In the genomic region with DNA sequence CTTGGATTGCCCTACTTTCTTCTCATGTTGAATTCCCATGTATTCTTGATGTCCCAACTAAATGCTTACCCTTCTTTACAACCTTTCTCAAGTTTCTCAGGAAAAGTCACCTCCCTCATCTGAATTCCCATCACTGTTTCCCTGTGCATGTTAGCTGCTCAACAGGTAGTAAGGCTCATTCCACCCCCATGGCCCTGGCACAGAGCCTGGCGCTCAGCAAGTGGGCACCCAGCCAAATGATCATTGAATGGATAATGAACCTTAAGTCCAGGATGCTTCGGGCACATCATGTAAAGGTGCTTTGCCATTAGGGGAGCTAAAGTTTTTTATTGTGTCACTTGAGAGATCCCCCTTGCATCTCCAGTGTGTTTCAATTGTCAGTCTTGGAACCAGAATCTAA, we compare ENCODE assay signal across 23 cellular contexts.
DNase-seq lines count a peak whose midpoint lies in the region; FAIRE-seq and TF ChIP-seq lines count a peak whose summit lies in the region.
"Had no signal": no experiment of that assay in that cellular context is flagged by ENCODE, and none has a peak within 500 bp of the region (broad histone marks: within the 10 kb centered on the region; RNA-seq: fewer than 3 reads in every experiment).

No MANE protein-coding gene starts in this region.

- H3K27ac Mint-ChIP-seq in activated naive CD8-positive, alpha-beta T cell treated with anti-CD3 and anti-CD28 coated beads for 36 hours: no peak overlapping the region
- H3K27ac Mint-ChIP-seq: activated CD4-positive, alpha-beta T cell treated with anti-CD3 and anti-CD28 coated beads, Interleukin-2, amount 10 ng/mL, durations not matched to agents 24 days and 14 days; activated CD8-positive, alpha-beta memory T cell treated with anti-CD3 and anti-CD28 coated beads, Interleukin-2, amount 10 ng/mL, durations not matched to agents 7 days and 5 days; activated naive CD4-positive, alpha-beta T cell treated with anti-CD3 and anti-CD28 coated beads, Interleukin-2, amount 50 U/mL, for 72 hours; activated T-helper 1 cell treated with anti-CD3 and anti-CD28 coated beads, Interleukin-12 subunit alpha, Interleukin-12 subunit beta, Interleukin-2, Interleukin-4 antibody, amounts not matched to agents 30 ng/mL and 10 ng/mL and 1 ng/mL, durations not matched to agents 14 hours and 24 hours and 36 hours; CD8-positive, alpha-beta T cell; stimulated activated naive B cell treated with anti-CD40 and anti-IgM and Interleukin-4, amounts not matched to agents 10 μg/mL and 1 μg/mL and 100 μg/mL, for 72 hours had no signal

- no peaks in the 10 kb centered on the region for H3K27me3 Mint-ChIP-seq in activated naive CD8-positive, alpha-beta T cell treated with anti-CD3 and anti-CD28 coated beads for 36 hours
- H3K27me3 Mint-ChIP-seq: activated CD4-positive, alpha-beta T cell treated with anti-CD3 and anti-CD28 coated beads, Interleukin-2, amount 10 ng/mL, durations not matched to agents 24 days and 14 days; activated CD8-positive, alpha-beta memory T cell treated with anti-CD3 and anti-CD28 coated beads, Interleukin-2, amount 10 ng/mL, durations not matched to agents 7 days and 5 days; stimulated activated naive B cell treated with anti-CD40 and anti-IgM and Interleukin-4, amounts not matched to agents 10 μg/mL and 1 μg/mL and 100 μg/mL, for 72 hours had no signal

- no peaks in the 10 kb centered on the region for H3K27me3 ChIP-seq in breast epithelium
- H3K27me3 ChIP-seq: neutrophil had no signal

- DNase-seq in DMS 273 (lab: John Stamatoyannopoulos, UW; ENCODE audit: unreplicated experiment) (peak; percentile 14), DMS 273 treated with DMSO at 0.1 percent for 48 hours (lab: John Stamatoyannopoulos, UW) (no peak), NCI-H2029 treated with DMSO at 0.1 percent for 48 hours (lab: John Stamatoyannopoulos, UW) (peak; percentile 11), breast epithelium (ENCODE audit: low spot score in 2 of 2) (peak; percentile 23 to 81), mucosa of gallbladder (ENCODE audit: low spot score) (peak; percentile 51), urothelium cell line (ENCODE audit: low spot score) (no peak)
- no peak for DNase-seq in effector CD8-positive, alpha-beta T cell (lab: John Stamatoyannopoulos, UW)
- no peak for DNase-seq in activated naive CD8-positive, alpha-beta T cell treated with anti-CD3 and anti-CD28 coated beads for 36 hours
- DNase-seq: activated CD4-positive, alpha-beta T cell treated with anti-CD3 and anti-CD28 coated beads, Interleukin-2, amount 10 ng/mL, durations not matched to agents 24 days and 14 days; activated CD8-positive, alpha-beta memory T cell treated with anti-CD3 and anti-CD28 coated beads, Interleukin-2, amount 10 ng/mL, durations not matched to agents 7 days and 5 days; CD8-positive, alpha-beta T cell; hippocampal formation; Karpas-422; stimulated activated naive B cell treated with anti-CD40 and anti-IgM and Interleukin-4, amounts not matched to agents 10 μg/mL and 1 μg/mL and 100 μg/mL, for 72 hours had no signal

- H3K4me1 Mint-ChIP-seq in activated naive CD8-positive, alpha-beta T cell treated with anti-CD3 and anti-CD28 coated beads for 36 hours: no peaks in the 10 kb centered on the region
- H3K4me1 Mint-ChIP-seq: activated CD4-positive, alpha-beta T cell treated with anti-CD3 and anti-CD28 coated beads, Interleukin-2, amount 10 ng/mL, durations not matched to agents 24 days and 14 days; activated CD8-positive, alpha-beta memory T cell treated with anti-CD3 and anti-CD28 coated beads, Interleukin-2, amount 10 ng/mL, durations not matched to agents 7 days and 5 days; stimulated activated naive B cell treated with anti-CD40 and anti-IgM and Interleukin-4, amounts not matched to agents 10 μg/mL and 1 μg/mL and 100 μg/mL, for 72 hours had no signal

- H3K9me3 Mint-ChIP-seq in activated naive CD8-positive, alpha-beta T cell treated with anti-CD3 and anti-CD28 coated beads for 36 hours: no peaks in the 10 kb centered on the region
- H3K9me3 Mint-ChIP-seq: activated CD4-positive, alpha-beta T cell treated with anti-CD3 and anti-CD28 coated beads, Interleukin-2, amount 10 ng/mL, durations not matched to agents 24 days and 14 days; activated naive CD4-positive, alpha-beta T cell treated with anti-CD3 and anti-CD28 coated beads, Interleukin-2, amount 50 U/mL, for 72 hours; activated T-helper 1 cell treated with anti-CD3 and anti-CD28 coated beads, Interleukin-12 subunit alpha, Interleukin-12 subunit beta, Interleukin-2, Interleukin-4 antibody, amounts not matched to agents 30 ng/mL and 10 ng/mL and 1 ng/mL, durations not matched to agents 14 hours and 24 hours and 36 hours; CD8-positive, alpha-beta T cell; stimulated activated naive B cell treated with anti-CD40 and anti-IgM and Interleukin-4, amounts not matched to agents 10 μg/mL and 1 μg/mL and 100 μg/mL, for 72 hours had no signal

- TF ChIP-seq CTCF in breast epithelium (IDR thresholded peaks at IDR 0.05): no peak

- H3K4me3 ChIP-seq in breast epithelium: no peak overlapping the region
- H3K4me3 ChIP-seq: lung, smooth muscle cell had no signal

- H3K27ac ChIP-seq in breast epithelium: no peak overlapping the region
- H3K27ac ChIP-seq: 22Rv1, neutrophil had no signal

- TF ChIP-seq POLR2A in breast epithelium (IDR thresholded peaks at IDR 0.05): no peak

- peaks cover 14% of the 10 kb centered on the region for H3K36me3 Mint-ChIP-seq in activated naive CD8-positive, alpha-beta T cell treated with anti-CD3 and anti-CD28 coated beads for 36 hours
- H3K36me3 Mint-ChIP-seq: activated naive CD4-positive, alpha-beta T cell treated with anti-CD3 and anti-CD28 coated beads, Interleukin-2, amount 50 U/mL, for 72 hours; stimulated activated naive B cell treated with anti-CD40 and anti-IgM and Interleukin-4, amounts not matched to agents 10 μg/mL and 1 μg/mL and 100 μg/mL, for 72 hours had no signal

- no peaks in the 10 kb centered on the region for H3K9me3 ChIP-seq in breast epithelium
- H3K9me3 ChIP-seq: neutrophil had no signal

- no peak overlapping the region for H3K4me3 Mint-ChIP-seq in activated naive CD8-positive, alpha-beta T cell treated with anti-CD3 and anti-CD28 coated beads for 36 hours
- H3K4me3 Mint-ChIP-seq: activated CD4-positive, alpha-beta T cell treated with anti-CD3 and anti-CD28 coated beads, Interleukin-2, amount 10 ng/mL, durations not matched to agents 24 days and 14 days; activated CD8-positive, alpha-beta memory T cell treated with anti-CD3 and anti-CD28 coated beads, Interleukin-2, amount 10 ng/mL, durations not matched to agents 7 days and 5 days; activated T-helper 1 cell treated with anti-CD3 and anti-CD28 coated beads, Interleukin-12 subunit alpha, Interleukin-12 subunit beta, Interleukin-2, Interleukin-4 antibody, amounts not matched to agents 30 ng/mL and 10 ng/mL and 1 ng/mL, durations not matched to agents 14 hours and 24 hours and 36 hours; CD8-positive, alpha-beta T cell; stimulated activated naive B cell treated with anti-CD40 and anti-IgM and Interleukin-4, amounts not matched to agents 10 μg/mL and 1 μg/mL and 100 μg/mL, for 72 hours had no signal

- H3K4me1 ChIP-seq in breast epithelium: no peaks in the 10 kb centered on the region

- no peak for FAIRE-seq in urothelium cell line (lab: Jason Lieb, UNC)
- FAIRE-seq: frontal cortex, GM12891, HTR-8/SVneo had no signal

- intact Hi-C loops in breast epithelium (cut with DNase I; ENCODE audit: low total_unique reads): no loop called here

- H3K36me3 ChIP-seq in breast epithelium: no peaks in the 10 kb centered on the region

Comparison
In these comparisons a context has a peak if more than half of its experiments do, and no peak if none do; other contexts are left out.
1. DNase-seq: peak in DMS 273 (single experiment), NCI-H2029 treated with DMSO at 0.1 percent for 48 hours (single experiment), breast epithelium (2 of 2) and mucosa of gallbladder (single experiment); none in DMS 273 treated with DMSO at 0.1 percent for 48 hours (single experiment), effector CD8-positive, alpha-beta T cell (single experiment), activated naive CD8-positive, alpha-beta T cell treated with anti-CD3 and anti-CD28 coated beads for 36 hours (single experiment) and urothelium cell line (single experiment).